Comparison of ENCODE assay signal across 32 cellular contexts in genomic region chr10:113614304-113614703, GRCh38. TPM values are rescaled to one million over a fixed set of nuclear protein-coding genes. Genes with fewer than 3 reads are reported as not detected.
DNase-seq lines count a peak whose midpoint lies in the region; ATAC-seq and TF ChIP-seq lines count a peak whose summit lies in the region.
"Had no signal": no experiment of that assay in that cellular context is flagged by ENCODE, and none has a peak within 500 bp of the region (broad histone marks: within the 10 kb centered on the region; RNA-seq: fewer than 3 reads in every experiment).

No MANE protein-coding gene starts in this region.

- no peak for ATAC-seq in HG03571 (IDR thresholded peaks at IDR 0.05; ENCODE audit: unreplicated experiment)
- ATAC-seq: A549, GM12878, HCT116, Right ventricle myocardium inferior, SK-N-SH treated with all-trans-retinoic acid at 6 μM for 48 hours had no signal

- no peaks in the 10 kb centered on the region for H3K79me2 ChIP-seq in neural progenitor cell (ENCODE audit: low read depth)

- no peak overlapping the region for H2AFZ ChIP-seq in neural progenitor cell (replicated peaks)
- H2AFZ ChIP-seq: PC-9 had no signal

- peaks cover 17% of the 10 kb centered on the region for H3F3A ChIP-seq in neural progenitor cell (ENCODE audit: low read depth)

- no peaks in the 10 kb centered on the region for H3K36me3 Mint-ChIP-seq in neural progenitor cell

- H3K4me3 ChIP-seq in HEK293 (ENCODE audit: low read depth, low read length): no peak overlapping the region
- H3K4me3 ChIP-seq in dorsolateral prefrontal cortex: peak overlapping the region in 42 of 59 donors; percentile 5 to 57 (median 29)
- H3K4me3 ChIP-seq in neural progenitor cell: no peak overlapping the region
- H3K4me3 ChIP-seq: A549; BLaER1 treated with 17β-estradiol and CSF1 and Interleukin-3, amounts not matched to agents 10 nM and 100 nM; GM12878; PC-9; SJCRH30 had no signal

- CTCF ChIA-PET in HEK293 (lab: Yijun Ruan, JAX): interaction anchor here (0.6 to 1.6 kb wide), 3 partner anchors 94 to 193 kb away, joined by 3 read pairs; no protein-coding TSS in a partner anchor

- H3K9me3 ChIP-seq in HEK293 (ENCODE audit: control insufficient read depth, insufficient read depth, low read depth, low read length): no peaks in the 10 kb centered on the region
- H3K9me3 ChIP-seq in neural progenitor cell (ENCODE audit: low read depth): no peaks in the 10 kb centered on the region
- H3K9me3 ChIP-seq: A549; BLaER1 treated with 17β-estradiol and CSF1 and Interleukin-3, amounts not matched to agents 10 nM and 100 nM; Caco-2; SJCRH30 had no signal

- no peak overlapping the region for H3K4me2 ChIP-seq in neural progenitor cell
- H3K4me2 ChIP-seq: A549; BLaER1 treated with 17β-estradiol and CSF1 and Interleukin-3, amounts not matched to agents 10 nM and 100 nM; PC-9 had no signal

- DNase-seq in COLO829 (ENCODE audit: low spot score) (peak; percentile 13), dorsolateral prefrontal cortex (no peak), neural progenitor cell (ENCODE audit: low spot score) (no peak), superior temporal gyrus (ENCODE audit: extremely low spot score) (no peak)
- no peak for DNase-seq in activated CD4-positive, alpha-beta T cell treated with anti-CD3 and anti-CD28 coated beads, Interleukin-2, amount 50 U/mL, for 48 hours
- DNase-seq: AML-193; Caco-2; CD4-positive, alpha-beta T cell; DMS79; EL; GDM1; GOT3; NCI-H1092; NCI-H1417 treated with DMSO at 0.1 percent for 48 hours; NCI-H1694 treated with DMSO at 0.1 percent for 48 hours; NCI-H2081; NCI-H2171 treated with DMSO at 0.1 percent for 48 hours; NCI-H524; NCI-H82; NK-92 treated with Interleukin-12 subunit alpha and Interleukin-12 subunit beta, amount 100 ng/mL, for 24 hours; PC-9; SJCRH30 had no signal

- H3K4me1 ChIP-seq in HEK293 (ENCODE audit: control insufficient read depth, insufficient read depth, low read length): peaks cover 9% of the 10 kb centered on the region
- H3K4me1 ChIP-seq in neural progenitor cell: peaks cover 45% of the 10 kb centered on the region
- H3K4me1 ChIP-seq: A549, Caco-2, SJCRH30 had no signal

- H4K20me1 ChIP-seq in neural progenitor cell (ENCODE audit: low read depth): peaks cover 1% of the 10 kb centered on the region
- H4K20me1 ChIP-seq: BLaER1 treated with 17β-estradiol and CSF1 and Interleukin-3, amounts not matched to agents 10 nM and 100 nM had no signal

- H3K27me3 ChIP-seq in dorsolateral prefrontal cortex (peaks cover 0 to 24% (median 10%) of the 10 kb centered on the region in 45 donors), neural progenitor cell (peaks cover 26% of the 10 kb centered on the region)
- H3K27me3 ChIP-seq: BLaER1 treated with 17β-estradiol and CSF1 and Interleukin-3, amounts not matched to agents 10 nM and 100 nM had no signal

- H3K9ac ChIP-seq in neural progenitor cell: no peak overlapping the region
- H3K9ac ChIP-seq: BLaER1 treated with 17β-estradiol and CSF1 and Interleukin-3, amounts not matched to agents 10 nM and 100 nM had no signal

- H3K27ac ChIP-seq in HEK293 (ENCODE audit: extremely low read depth, low read depth, low read length) (no peak overlapping the region), dorsolateral prefrontal cortex (no peak overlapping the region), neural progenitor cell (no peak overlapping the region)
- H3K27ac ChIP-seq: A549; BLaER1 treated with 17β-estradiol and CSF1 and Interleukin-3, amounts not matched to agents 10 nM and 100 nM; HL-60; PC-9; SJCRH30 had no signal

- POLR2A ChIA-PET in HEK293 (lab: Yijun Ruan, JAX): no interaction called here

- H3K4me3 Mint-ChIP-seq in neural progenitor cell: no peak overlapping the region
- H3K4me3 Mint-ChIP-seq: CD4-positive, alpha-beta T cell had no signal

- peaks cover 16% of the 10 kb centered on the region for H3K27me3 Mint-ChIP-seq in neural progenitor cell (ENCODE audit: insufficient read depth, low read depth)

- peaks cover 67% of the 10 kb centered on the region for H3K4me1 Mint-ChIP-seq in neural progenitor cell

- H3K27ac Mint-ChIP-seq in neural progenitor cell: peak overlapping the region; percentile 1
- H3K27ac Mint-ChIP-seq: CD4-positive, alpha-beta T cell had no signal

- H3K36me3 ChIP-seq in HEK293 (ENCODE audit: control insufficient read depth in 2 of 2, insufficient read depth in 1 of 2, low read length in 2 of 2): no peaks in the 10 kb centered on the region
- H3K36me3 ChIP-seq in neural progenitor cell: no peaks in the 10 kb centered on the region
- H3K36me3 ChIP-seq: BLaER1 treated with 17β-estradiol and CSF1 and Interleukin-3, amounts not matched to agents 10 nM and 100 nM; SJCRH30 had no signal

- TF ChIP-seq CTCF in HEK293 (tag by site-specific recombination; IDR thresholded peaks at IDR 0.05) (no peak), dorsolateral prefrontal cortex (IDR thresholded peaks at IDR 0.05 in 54 of 56, conservative IDR thresholded peaks at IDR 0.05 in 2 of 56; ENCODE audit: low read depth in 1 of 56, partially characterized antibody in 56 of 56) (no peak), neural progenitor cell (IDR thresholded peaks at IDR 0.05) (no peak)

- no peaks in the 10 kb centered on the region for H3K9me3 Mint-ChIP-seq in neural progenitor cell
- H3K9me3 Mint-ChIP-seq: CD4-positive, alpha-beta T cell had no signal

- intact Hi-C loops in dorsolateral prefrontal cortex (cut with DNase I): no loop called here

TF ChIP-seq in HEK293, 187 proteins besides CTCF, POLR2A, EP300 and RAD21:
- TF ChIP-seq ZNF391 (tag by site-specific recombination; IDR thresholded peaks at IDR 0.05; ENCODE audit: borderline replicate concordance, low read depth): no peak
- TF ChIP-seq EGR2 (tag by site-specific recombination; IDR thresholded peaks at IDR 0.05; ENCODE audit: low read depth): peak; percentile 42; the same call in 1 of the 2 replicates

RNA-seq across cellular contexts. Expression of gene NRAP, which starts 49.5 kb away (rescaled TPM):
- total RNA-seq in dorsolateral prefrontal cortex (1 to 10 TPM in 4 of 120 experiments, under 1 TPM in 113, not detected in 3; 0.08 to 1.2 (median 0.38) TPM), neural progenitor cell (ENCODE audit: low replicate concordance) (not detected in 2 replicates)
- total RNA-seq: CD4-positive, alpha-beta T cell; GM12878; PC-9; RPMI7951; SJCRH30 had no signal

Comparison
In these comparisons a context has a peak if more than half of its experiments do, and no peak if none do; other contexts are left out.
1. H3K4me3 ChIP-seq: peak in dorsolateral prefrontal cortex (42 of 59); none in HEK293 (single experiment) and neural progenitor cell (single experiment).